In the genomic region with DNA sequence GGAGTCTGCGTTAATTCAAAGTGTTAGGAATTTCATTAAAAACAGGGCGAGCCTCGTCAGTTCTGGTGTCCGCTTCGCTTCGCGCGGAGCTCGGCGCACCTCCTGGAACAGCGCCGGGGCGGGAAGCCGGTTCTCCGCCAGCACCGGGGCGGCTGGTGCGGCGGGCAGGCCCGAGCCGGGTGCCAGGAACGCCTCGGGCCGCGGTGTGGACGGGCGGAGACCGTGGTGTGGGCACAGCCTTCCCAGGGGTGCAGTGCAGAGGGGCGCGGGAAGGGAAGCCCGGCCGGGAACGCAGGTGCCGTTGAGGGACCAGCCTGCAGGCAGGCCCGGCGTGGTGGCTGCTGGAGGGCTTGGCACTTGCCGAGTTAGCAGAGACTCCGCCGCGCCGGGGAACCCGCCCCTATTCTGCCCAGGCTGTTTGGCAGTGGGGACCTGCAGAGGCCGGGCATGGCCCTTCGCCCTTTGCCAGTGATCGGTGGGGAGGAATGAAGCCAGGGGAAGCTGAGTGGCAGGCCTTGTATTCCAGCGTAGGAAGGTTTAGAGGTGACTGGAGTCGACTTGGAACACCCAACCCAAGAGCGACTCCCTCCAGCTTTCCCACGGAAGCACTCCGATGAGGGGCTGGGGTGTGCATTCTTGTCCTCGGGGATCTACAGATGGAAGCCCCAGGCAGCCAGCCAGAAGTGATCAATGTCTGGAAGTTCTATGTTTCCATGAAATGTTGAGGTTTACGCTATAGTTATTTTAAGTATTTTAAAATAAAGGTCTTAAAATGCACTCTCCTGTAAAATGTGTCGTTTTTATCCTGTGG, we compare ENCODE assay signal across 1 cellular context.
A peak's percentile ranks its signal among the peaks of the same experiment; 100 is the strongest.
TF ChIP-seq lines count a peak whose summit lies in the region.

No MANE protein-coding gene starts in this region.

TF ChIP-seq in K562, 482 proteins besides CTCF, POLR2A, EP300 and RAD21 (continued from another document and continues in another):
- TF ChIP-seq, protein P1, sequence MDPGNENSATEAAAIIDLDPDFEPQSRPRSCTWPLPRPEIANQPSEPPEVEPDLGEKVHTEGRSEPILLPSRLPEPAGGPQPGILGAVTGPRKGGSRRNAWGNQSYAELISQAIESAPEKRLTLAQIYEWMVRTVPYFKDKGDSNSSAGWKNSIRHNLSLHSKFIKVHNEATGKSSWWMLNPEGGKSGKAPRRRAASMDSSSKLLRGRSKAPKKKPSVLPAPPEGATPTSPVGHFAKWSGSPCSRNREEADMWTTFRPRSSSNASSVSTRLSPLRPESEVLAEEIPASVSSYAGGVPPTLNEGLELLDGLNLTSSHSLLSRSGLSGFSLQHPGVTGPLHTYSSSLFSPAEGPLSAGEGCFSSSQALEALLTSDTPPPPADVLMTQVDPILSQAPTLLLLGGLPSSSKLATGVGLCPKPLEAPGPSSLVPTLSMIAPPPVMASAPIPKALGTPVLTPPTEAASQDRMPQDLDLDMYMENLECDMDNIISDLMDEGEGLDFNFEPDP (CRISPR knock-in tag; IDR thresholded peaks at IDR 0.05) = no peak
- TF ChIP-seq, protein P2, sequence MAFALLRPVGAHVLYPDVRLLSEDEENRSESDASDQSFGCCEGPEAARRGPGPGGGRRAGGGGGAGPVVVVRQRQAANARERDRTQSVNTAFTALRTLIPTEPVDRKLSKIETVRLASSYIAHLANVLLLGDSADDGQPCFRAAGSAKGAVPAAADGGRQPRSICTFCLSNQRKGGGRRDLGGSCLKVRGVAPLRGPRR (CRISPR knock-in tag; IDR thresholded peaks at IDR 0.05) = 0 out of 2 replicates have a peak, but pooled peaks have one; percentile 29
- TF ChIP-seq, protein P3, sequence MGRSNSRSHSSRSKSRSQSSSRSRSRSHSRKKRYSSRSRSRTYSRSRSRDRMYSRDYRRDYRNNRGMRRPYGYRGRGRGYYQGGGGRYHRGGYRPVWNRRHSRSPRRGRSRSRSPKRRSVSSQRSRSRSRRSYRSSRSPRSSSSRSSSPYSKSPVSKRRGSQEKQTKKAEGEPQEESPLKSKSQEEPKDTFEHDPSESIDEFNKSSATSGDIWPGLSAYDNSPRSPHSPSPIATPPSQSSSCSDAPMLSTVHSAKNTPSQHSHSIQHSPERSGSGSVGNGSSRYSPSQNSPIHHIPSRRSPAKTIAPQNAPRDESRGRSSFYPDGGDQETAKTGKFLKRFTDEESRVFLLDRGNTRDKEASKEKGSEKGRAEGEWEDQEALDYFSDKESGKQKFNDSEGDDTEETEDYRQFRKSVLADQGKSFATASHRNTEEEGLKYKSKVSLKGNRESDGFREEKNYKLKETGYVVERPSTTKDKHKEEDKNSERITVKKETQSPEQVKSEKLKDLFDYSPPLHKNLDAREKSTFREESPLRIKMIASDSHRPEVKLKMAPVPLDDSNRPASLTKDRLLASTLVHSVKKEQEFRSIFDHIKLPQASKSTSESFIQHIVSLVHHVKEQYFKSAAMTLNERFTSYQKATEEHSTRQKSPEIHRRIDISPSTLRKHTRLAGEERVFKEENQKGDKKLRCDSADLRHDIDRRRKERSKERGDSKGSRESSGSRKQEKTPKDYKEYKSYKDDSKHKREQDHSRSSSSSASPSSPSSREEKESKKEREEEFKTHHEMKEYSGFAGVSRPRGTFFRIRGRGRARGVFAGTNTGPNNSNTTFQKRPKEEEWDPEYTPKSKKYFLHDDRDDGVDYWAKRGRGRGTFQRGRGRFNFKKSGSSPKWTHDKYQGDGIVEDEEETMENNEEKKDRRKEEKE (IDR thresholded peaks at IDR 0.05; ENCODE audit: borderline replicate concordance in 1 of 2, control insufficient read depth in 1 of 2, low read depth in 2 of 2, low read length in 1 of 2) = no peak
- TF ChIP-seq KLF16 (IDR thresholded peaks at IDR 0.05) = no peak
- no peak for TF ChIP-seq NCOA2 (IDR thresholded peaks at IDR 0.05; ENCODE audit: partially characterized antibody in 2 of 2)
- TF ChIP-seq HMG20B (CRISPR knock-in tag; IDR thresholded peaks at IDR 0.05) = no peak
- TF ChIP-seq SRSF1 (IDR thresholded peaks at IDR 0.05; ENCODE audit: low read depth, low read length) = no peak
- peak; percentile 20; the same call in 1 of the 2 replicates for TF ChIP-seq MTA3 (IDR thresholded peaks at IDR 0.05; ENCODE audit: borderline replicate concordance)
- TF ChIP-seq, protein P4, sequence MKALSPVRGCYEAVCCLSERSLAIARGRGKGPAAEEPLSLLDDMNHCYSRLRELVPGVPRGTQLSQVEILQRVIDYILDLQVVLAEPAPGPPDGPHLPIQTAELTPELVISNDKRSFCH (CRISPR knock-in tag; IDR thresholded peaks at IDR 0.05) = no peak
- TF ChIP-seq, protein P4 (tag; IDR thresholded peaks at IDR 0.05) = peak; percentile 91
- TF ChIP-seq SRSF9 (IDR thresholded peaks at IDR 0.05; ENCODE audit: borderline replicate concordance, low read depth, low read length) = no peak
- TF ChIP-seq, protein P5, sequence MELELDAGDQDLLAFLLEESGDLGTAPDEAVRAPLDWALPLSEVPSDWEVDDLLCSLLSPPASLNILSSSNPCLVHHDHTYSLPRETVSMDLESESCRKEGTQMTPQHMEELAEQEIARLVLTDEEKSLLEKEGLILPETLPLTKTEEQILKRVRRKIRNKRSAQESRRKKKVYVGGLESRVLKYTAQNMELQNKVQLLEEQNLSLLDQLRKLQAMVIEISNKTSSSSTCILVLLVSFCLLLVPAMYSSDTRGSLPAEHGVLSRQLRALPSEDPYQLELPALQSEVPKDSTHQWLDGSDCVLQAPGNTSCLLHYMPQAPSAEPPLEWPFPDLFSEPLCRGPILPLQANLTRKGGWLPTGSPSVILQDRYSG (tag; conservative IDR thresholded peaks at IDR 0.05; ENCODE audit: low read depth) = no peak
- TF ChIP-seq CREB1 (IDR thresholded peaks at IDR 0.05) = no peak
- TF ChIP-seq CREB1 (CRISPR knock-in tag; IDR thresholded peaks at IDR 0.05) = no peak
- 0 out of 2 replicates have a peak, but pooled peaks have one; percentile 61 for TF ChIP-seq TARDBP (IDR thresholded peaks at IDR 0.05)
- TF ChIP-seq GABPB2 (CRISPR knock-in tag; conservative IDR thresholded peaks at IDR 0.05) = no peak
- no peak for TF ChIP-seq RHOXF2B (CRISPR knock-in tag; conservative IDR thresholded peaks at IDR 0.05)
- TF ChIP-seq HSF4 (CRISPR knock-in tag; IDR thresholded peaks at IDR 0.05; ENCODE audit: borderline replicate concordance) = no peak
- TF ChIP-seq, protein P6, sequence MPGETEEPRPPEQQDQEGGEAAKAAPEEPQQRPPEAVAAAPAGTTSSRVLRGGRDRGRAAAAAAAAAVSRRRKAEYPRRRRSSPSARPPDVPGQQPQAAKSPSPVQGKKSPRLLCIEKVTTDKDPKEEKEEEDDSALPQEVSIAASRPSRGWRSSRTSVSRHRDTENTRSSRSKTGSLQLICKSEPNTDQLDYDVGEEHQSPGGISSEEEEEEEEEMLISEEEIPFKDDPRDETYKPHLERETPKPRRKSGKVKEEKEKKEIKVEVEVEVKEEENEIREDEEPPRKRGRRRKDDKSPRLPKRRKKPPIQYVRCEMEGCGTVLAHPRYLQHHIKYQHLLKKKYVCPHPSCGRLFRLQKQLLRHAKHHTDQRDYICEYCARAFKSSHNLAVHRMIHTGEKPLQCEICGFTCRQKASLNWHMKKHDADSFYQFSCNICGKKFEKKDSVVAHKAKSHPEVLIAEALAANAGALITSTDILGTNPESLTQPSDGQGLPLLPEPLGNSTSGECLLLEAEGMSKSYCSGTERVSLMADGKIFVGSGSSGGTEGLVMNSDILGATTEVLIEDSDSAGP (CRISPR knock-in tag; IDR thresholded peaks at IDR 0.05) = no peak
- no peak for TF ChIP-seq ELF1 (tag; IDR thresholded peaks at IDR 0.05)
- TF ChIP-seq, protein P7, sequence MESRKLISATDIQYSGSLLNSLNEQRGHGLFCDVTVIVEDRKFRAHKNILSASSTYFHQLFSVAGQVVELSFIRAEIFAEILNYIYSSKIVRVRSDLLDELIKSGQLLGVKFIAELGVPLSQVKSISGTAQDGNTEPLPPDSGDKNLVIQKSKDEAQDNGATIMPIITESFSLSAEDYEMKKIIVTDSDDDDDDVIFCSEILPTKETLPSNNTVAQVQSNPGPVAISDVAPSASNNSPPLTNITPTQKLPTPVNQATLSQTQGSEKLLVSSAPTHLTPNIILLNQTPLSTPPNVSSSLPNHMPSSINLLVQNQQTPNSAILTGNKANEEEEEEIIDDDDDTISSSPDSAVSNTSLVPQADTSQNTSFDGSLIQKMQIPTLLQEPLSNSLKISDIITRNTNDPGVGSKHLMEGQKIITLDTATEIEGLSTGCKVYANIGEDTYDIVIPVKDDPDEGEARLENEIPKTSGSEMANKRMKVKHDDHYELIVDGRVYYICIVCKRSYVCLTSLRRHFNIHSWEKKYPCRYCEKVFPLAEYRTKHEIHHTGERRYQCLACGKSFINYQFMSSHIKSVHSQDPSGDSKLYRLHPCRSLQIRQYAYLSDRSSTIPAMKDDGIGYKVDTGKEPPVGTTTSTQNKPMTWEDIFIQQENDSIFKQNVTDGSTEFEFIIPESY (CRISPR knock-in tag; IDR thresholded peaks at IDR 0.05) = peak; percentile 95
- peak; percentile 37; the same call in 1 of the 2 replicates for TF ChIP-seq ZNF583 (CRISPR knock-in tag; IDR thresholded peaks at IDR 0.05)
- TF ChIP-seq, protein P8, sequence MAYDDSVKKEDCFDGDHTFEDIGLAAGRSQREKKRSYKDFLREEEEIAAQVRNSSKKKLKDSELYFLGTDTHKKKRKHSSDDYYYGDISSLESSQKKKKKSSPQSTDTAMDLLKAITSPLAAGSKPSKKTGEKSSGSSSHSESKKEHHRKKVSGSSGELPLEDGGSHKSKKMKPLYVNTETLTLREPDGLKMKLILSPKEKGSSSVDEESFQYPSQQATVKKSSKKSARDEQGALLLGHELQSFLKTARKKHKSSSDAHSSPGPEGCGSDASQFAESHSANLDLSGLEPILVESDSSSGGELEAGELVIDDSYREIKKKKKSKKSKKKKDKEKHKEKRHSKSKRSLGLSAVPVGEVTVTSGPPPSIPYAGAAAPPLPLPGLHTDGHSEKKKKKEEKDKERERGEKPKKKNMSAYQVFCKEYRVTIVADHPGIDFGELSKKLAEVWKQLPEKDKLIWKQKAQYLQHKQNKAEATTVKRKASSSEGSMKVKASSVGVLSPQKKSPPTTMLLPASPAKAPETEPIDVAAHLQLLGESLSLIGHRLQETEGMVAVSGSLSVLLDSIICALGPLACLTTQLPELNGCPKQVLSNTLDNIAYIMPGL (CRISPR knock-in tag; IDR thresholded peaks at IDR 0.05) = peak; percentile 10; the same call in 1 of the 2 replicates
- no peak for TF ChIP-seq TCF7 (IDR thresholded peaks at IDR 0.05; ENCODE audit: borderline replicate concordance)
- TF ChIP-seq FOXK2 (conservative IDR thresholded peaks at IDR 0.05 in 1 of 2, IDR thresholded peaks at IDR 0.05 in 1 of 2; ENCODE audit: low read depth in 2 of 2) = no peak
- peak in 1 of 2 experiments; percentile 32; a peak in 1 of 4 replicates for TF ChIP-seq SRF (CRISPR knock-in tag; IDR thresholded peaks at IDR 0.05)
- TF ChIP-seq, protein P9, sequence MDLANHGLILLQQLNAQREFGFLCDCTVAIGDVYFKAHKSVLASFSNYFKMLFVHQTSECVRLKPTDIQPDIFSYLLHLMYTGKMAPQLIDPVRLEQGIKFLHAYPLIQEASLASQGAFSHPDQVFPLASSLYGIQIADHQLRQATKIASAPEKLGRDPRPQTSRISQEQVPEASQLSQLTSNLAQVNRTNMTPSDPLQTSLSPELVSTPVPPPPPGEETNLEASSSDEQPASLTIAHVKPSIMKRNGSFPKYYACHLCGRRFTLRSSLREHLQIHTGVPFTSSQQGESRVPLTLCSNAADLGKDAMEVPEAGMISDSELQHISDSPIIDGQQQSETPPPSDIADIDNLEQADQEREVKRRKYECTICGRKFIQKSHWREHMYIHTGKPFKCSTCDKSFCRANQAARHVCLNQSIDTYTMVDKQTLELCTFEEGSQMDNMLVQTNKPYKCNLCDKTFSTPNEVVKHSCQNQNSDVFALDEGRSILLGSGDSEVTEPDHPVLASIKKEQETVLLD (IDR thresholded peaks at IDR 0.05) = no peak
- no peak for TF ChIP-seq GTF2A2 (tag; IDR thresholded peaks at IDR 0.05)
- TF ChIP-seq, protein P10, sequence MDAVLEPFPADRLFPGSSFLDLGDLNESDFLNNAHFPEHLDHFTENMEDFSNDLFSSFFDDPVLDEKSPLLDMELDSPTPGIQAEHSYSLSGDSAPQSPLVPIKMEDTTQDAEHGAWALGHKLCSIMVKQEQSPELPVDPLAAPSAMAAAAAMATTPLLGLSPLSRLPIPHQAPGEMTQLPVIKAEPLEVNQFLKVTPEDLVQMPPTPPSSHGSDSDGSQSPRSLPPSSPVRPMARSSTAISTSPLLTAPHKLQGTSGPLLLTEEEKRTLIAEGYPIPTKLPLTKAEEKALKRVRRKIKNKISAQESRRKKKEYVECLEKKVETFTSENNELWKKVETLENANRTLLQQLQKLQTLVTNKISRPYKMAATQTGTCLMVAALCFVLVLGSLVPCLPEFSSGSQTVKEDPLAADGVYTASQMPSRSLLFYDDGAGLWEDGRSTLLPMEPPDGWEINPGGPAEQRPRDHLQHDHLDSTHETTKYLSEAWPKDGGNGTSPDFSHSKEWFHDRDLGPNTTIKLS (IDR thresholded peaks at IDR 0.05; ENCODE audit: borderline replicate concordance, low read depth) = peak; percentile 7; the same call in 1 of the 2 replicates
- no peak for TF ChIP-seq ZFP36 (IDR thresholded peaks at IDR 0.05; ENCODE audit: low read depth, low read length, partially characterized antibody)
- TF ChIP-seq, protein P11, sequence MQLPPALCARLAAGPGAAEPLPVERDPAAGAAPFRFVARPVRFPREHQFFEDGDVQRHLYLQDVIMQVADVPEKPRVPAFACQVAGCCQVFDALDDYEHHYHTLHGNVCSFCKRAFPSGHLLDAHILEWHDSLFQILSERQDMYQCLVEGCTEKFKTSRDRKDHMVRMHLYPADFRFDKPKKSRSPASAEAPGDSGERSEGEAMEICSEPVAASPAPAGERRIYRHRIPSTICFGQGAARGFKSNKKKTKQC (CRISPR knock-in tag; IDR thresholded peaks at IDR 0.05) = 0 out of 2 replicates have a peak, but pooled peaks have one; percentile 12
- TF ChIP-seq, protein P12, sequence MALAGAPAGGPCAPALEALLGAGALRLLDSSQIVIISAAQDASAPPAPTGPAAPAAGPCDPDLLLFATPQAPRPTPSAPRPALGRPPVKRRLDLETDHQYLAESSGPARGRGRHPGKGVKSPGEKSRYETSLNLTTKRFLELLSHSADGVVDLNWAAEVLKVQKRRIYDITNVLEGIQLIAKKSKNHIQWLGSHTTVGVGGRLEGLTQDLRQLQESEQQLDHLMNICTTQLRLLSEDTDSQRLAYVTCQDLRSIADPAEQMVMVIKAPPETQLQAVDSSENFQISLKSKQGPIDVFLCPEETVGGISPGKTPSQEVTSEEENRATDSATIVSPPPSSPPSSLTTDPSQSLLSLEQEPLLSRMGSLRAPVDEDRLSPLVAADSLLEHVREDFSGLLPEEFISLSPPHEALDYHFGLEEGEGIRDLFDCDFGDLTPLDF (CRISPR knock-in tag; IDR thresholded peaks at IDR 0.05) = peak; percentile 75; the same call in 1 of the 2 replicates
- TF ChIP-seq HEY1 (CRISPR knock-in tag; IDR thresholded peaks at IDR 0.05; ENCODE audit: borderline replicate concordance) = no peak
- no peak for TF ChIP-seq GABPB1 (CRISPR knock-in tag; IDR thresholded peaks at IDR 0.05)
- TF ChIP-seq, protein P13, sequence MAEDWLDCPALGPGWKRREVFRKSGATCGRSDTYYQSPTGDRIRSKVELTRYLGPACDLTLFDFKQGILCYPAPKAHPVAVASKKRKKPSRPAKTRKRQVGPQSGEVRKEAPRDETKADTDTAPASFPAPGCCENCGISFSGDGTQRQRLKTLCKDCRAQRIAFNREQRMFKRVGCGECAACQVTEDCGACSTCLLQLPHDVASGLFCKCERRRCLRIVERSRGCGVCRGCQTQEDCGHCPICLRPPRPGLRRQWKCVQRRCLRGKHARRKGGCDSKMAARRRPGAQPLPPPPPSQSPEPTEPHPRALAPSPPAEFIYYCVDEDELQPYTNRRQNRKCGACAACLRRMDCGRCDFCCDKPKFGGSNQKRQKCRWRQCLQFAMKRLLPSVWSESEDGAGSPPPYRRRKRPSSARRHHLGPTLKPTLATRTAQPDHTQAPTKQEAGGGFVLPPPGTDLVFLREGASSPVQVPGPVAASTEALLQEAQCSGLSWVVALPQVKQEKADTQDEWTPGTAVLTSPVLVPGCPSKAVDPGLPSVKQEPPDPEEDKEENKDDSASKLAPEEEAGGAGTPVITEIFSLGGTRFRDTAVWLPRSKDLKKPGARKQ (CRISPR knock-in tag; IDR thresholded peaks at IDR 0.05) = peak; percentile 99
